In the genomic region with DNA sequence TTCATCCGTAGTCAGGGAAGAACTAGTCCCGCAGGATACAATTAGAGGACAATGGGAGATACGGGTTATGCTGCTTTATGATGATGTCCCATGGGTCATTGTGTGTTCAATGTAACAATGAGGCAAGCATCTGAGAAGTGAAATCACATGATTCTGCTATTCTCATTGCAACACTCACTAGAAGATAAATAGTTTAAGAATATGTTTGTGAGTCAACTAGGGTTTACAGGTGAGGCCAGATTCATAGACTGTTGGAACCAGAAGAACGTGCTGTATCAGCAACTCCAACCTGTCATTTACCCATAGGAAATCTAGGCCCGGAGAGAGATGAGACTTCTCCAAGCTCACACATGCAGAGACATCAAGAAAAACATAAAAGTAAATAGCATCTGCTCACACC, we compare ENCODE assay signal across 1 cellular context.
TF ChIP-seq lines count a peak whose summit lies in the region.

No MANE protein-coding gene starts in this region.

TF ChIP-seq in HepG2, 621 proteins besides CTCF, POLR2A, EP300 and RAD21 (continued from another document):
- TF ChIP-seq, protein P1, sequence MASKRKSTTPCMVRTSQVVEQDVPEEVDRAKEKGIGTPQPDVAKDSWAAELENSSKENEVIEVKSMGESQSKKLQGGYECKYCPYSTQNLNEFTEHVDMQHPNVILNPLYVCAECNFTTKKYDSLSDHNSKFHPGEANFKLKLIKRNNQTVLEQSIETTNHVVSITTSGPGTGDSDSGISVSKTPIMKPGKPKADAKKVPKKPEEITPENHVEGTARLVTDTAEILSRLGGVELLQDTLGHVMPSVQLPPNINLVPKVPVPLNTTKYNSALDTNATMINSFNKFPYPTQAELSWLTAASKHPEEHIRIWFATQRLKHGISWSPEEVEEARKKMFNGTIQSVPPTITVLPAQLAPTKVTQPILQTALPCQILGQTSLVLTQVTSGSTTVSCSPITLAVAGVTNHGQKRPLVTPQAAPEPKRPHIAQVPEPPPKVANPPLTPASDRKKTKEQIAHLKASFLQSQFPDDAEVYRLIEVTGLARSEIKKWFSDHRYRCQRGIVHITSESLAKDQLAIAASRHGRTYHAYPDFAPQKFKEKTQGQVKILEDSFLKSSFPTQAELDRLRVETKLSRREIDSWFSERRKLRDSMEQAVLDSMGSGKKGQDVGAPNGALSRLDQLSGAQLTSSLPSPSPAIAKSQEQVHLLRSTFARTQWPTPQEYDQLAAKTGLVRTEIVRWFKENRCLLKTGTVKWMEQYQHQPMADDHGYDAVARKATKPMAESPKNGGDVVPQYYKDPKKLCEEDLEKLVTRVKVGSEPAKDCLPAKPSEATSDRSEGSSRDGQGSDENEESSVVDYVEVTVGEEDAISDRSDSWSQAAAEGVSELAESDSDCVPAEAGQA (IDR thresholded peaks at IDR 0.05; ENCODE audit: low read depth): no peak
- TF ChIP-seq, protein P1 (CRISPR knock-in tag; IDR thresholded peaks at IDR 0.05; ENCODE audit: borderline replicate concordance): no peak
- TF ChIP-seq TEAD2 (CRISPR knock-in tag; IDR thresholded peaks at IDR 0.05) (no peak), ZNF547 (CRISPR knock-in tag; IDR thresholded peaks at IDR 0.05) (no peak), FOXK1 (CRISPR knock-in tag; IDR thresholded peaks at IDR 0.05; ENCODE audit: borderline replicate concordance, low read depth) (no peak), NFIB (CRISPR knock-in tag; IDR thresholded peaks at IDR 0.05; ENCODE audit: borderline replicate concordance) (no peak), ZNF160 (CRISPR knock-in tag; IDR thresholded peaks at IDR 0.05) (no peak), EZH2 (conservative IDR thresholded peaks at IDR 0.05; ENCODE audit: low read depth, low read length) (no peak), MEF2D (CRISPR knock-in tag; IDR thresholded peaks at IDR 0.05) (no peak), NR2F1 (CRISPR knock-in tag; IDR thresholded peaks at IDR 0.05) (no peak), ZNF383 (CRISPR knock-in tag; IDR thresholded peaks at IDR 0.05; ENCODE audit: borderline replicate concordance) (no peak), FOSL1 (CRISPR knock-in tag; IDR thresholded peaks at IDR 0.05; ENCODE audit: borderline replicate concordance) (no peak)
- TF ChIP-seq, protein P2, sequence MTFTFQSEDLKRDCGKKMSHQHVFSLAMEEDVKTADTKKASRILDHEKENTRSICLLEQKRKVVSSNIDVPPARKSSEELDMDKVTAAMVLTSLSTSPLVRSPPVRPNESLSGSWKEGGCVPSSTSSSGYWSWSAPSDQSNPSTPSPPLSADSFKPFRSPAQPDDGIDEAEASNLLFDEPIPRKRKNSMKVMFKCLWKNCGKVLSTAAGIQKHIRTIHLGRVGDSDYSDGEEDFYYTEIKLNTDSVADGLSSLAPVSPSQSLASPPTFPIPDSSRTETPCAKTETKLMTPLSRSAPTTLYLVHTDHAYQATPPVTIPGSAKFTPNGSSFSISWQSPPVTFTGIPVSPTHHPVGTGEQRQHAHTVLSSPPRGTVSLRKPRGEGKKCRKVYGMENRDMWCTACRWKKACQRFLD (CRISPR knock-in tag; IDR thresholded peaks at IDR 0.05; ENCODE audit: borderline replicate concordance): no peak
